Comparison of ENCODE assay signal across 8 cellular contexts in genomic region chr15:38072507-38073277, GRCh38.
A peak's percentile ranks its signal among the peaks of the same experiment; 100 is the strongest.
DNase-seq lines count a peak whose midpoint lies in the region; ATAC-seq and TF ChIP-seq lines count a peak whose summit lies in the region.

No MANE protein-coding gene starts in this region.

- H3K9me3 ChIP-seq in adrenal gland (replicated peaks in 1 of 3), result no peaks in the 10 kb centered on the region

- TF ChIP-seq CTCF in C4-2B (conservative IDR thresholded peaks at IDR 0.05) (peak; percentile 24), adrenal gland (IDR thresholded peaks at IDR 0.05) (peak in 1 of 6 experiments; percentile 2)

- no peaks in the 10 kb centered on the region for H3K27me3 ChIP-seq in adrenal gland

- WGBS in adrenal gland, 4 donors, result 0 to 1% (median 1%) methylated on average over 23 to 54 of the region's 54 CpGs

- intact Hi-C loops in adrenal gland (cut with DNase I), result loop anchor here in 1 of 2 donors (5.0 kb wide), 1 partner anchor 180 kb away; the partner anchor contains the start of gene SPRED1
- intact Hi-C loops in cardiac septum (cut with DNase I), result loop anchor here (2.0 to 5.0 kb wide), 3 partner anchors 60 to 280 kb away; partner anchors contain the start of gene SPRED1

- TF ChIP-seq POLR2A in adrenal gland (IDR thresholded peaks at IDR 0.05), result peak in 1 of 2 donors; percentile 52

- peak overlapping the region; percentile 49 for H3K27ac ChIP-seq in C4-2B
- H3K27ac ChIP-seq in adrenal gland, result peak overlapping the region; percentile 10 to 95 (median 92)

- DNase-seq in NCI-H524 (lab: John Stamatoyannopoulos, UW) (peak; percentile 58 to 83), adrenal gland (peak; percentile 62 to 75 (median 65)), cardiac septum (ENCODE audit: low spot score) (peak; percentile 81), occipital lobe (lab: John Stamatoyannopoulos, UW) (peak; percentile 85), COR-L47 (lab: John Stamatoyannopoulos, UW) (no peak)

- H3K4me3 ChIP-seq in adrenal gland, result peak overlapping the region in 2 of 4 donors; percentile 66 to 69

- ATAC-seq in GM18867 (IDR thresholded peaks at IDR 0.05; ENCODE audit: unreplicated experiment) (peak; percentile 77), HG03039 (IDR thresholded peaks at IDR 0.05; ENCODE audit: unreplicated experiment) (peak; percentile 53)

- H3K4me1 ChIP-seq in adrenal gland (replicated peaks in 1 of 2), result peaks cover 14 to 42% of the 10 kb centered on the region in 2 donors

- H3K36me3 ChIP-seq in adrenal gland (replicated peaks in 1 of 2), result no peaks in the 10 kb centered on the region
